1 cellular context compared by ENCODE assay signal in the genomic region with DNA sequence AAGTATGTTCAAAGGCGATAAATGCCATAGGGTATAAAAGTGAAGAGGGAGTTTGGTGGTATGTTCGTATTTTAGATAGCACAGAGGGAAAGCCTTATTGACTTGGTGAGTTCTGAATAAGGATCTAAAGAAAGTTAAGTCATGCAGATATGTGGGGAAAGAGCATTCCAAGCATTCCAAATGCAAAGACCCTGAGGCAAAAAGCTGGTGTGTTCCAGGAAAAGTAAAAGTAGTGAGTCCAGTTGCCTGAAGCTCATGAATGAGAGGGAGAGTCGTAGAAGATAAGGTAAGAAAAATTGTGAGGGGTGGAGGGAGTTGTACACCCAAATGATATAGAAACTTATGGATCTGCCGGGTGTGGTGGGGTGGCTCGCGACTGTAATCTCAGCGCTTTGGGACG.
TF ChIP-seq lines count a peak whose summit lies in the region.

No MANE protein-coding gene starts in this region.

TF ChIP-seq in K562, 482 proteins besides CTCF, POLR2A, EP300 and RAD21 (continued from another document):
- TF ChIP-seq, protein P1, sequence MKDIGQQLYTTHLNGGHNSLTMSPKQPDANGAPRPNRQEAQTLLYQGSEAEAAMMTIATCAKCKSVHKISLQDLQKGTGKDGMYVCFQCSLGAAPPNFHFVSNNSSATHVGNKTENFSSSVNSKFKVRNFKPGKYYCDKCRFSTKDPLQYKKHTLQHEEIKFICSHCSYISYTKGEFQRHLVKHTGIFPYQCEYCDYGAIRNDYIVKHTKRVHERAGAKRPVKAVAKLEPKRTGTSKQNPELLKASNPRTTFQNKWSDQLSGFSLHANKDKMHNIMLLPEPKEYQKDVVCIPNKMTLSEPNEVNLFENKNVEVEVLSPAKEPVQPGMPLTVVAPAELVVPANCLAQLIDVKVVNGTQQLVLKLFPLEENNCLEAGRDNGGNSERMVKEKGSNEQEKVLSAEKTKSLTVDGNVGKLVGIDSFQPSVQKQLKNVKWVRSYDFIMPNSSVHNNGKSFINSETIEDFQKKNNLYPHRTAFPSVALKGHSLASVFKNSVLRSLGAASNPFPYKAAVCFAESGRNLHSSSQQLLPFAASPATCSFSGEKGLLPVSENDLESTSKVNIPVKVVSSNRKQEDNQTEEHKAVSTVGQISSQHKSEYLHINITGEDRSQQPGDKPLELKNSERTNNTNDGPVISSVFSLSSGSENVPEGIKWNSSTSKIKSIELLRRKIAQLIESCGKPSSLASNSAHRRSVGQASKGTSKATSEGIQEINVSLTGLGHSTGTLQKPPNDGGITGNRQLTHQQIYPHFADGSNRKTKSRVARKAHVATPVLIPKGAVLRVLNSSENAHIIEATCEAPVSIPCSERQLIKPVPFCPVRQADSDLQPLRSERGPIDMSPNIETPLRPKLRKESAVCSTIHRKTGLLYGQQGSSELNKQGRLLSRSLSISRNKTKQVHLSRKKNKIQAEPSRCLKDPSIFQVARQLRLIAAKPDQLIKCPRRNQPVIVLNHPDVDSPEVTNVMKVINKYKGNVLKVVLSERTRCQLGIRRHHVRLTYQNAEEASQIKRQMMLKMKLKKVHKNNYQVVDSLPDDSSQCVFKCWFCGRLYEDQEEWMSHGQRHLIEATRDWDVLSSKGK (CRISPR knock-in tag; IDR thresholded peaks at IDR 0.05) = no peak
- TF ChIP-seq, protein P2, sequence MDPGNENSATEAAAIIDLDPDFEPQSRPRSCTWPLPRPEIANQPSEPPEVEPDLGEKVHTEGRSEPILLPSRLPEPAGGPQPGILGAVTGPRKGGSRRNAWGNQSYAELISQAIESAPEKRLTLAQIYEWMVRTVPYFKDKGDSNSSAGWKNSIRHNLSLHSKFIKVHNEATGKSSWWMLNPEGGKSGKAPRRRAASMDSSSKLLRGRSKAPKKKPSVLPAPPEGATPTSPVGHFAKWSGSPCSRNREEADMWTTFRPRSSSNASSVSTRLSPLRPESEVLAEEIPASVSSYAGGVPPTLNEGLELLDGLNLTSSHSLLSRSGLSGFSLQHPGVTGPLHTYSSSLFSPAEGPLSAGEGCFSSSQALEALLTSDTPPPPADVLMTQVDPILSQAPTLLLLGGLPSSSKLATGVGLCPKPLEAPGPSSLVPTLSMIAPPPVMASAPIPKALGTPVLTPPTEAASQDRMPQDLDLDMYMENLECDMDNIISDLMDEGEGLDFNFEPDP (CRISPR knock-in tag; IDR thresholded peaks at IDR 0.05) = no peak
- no peak for TF ChIP-seq SRSF9 (IDR thresholded peaks at IDR 0.05; ENCODE audit: borderline replicate concordance, low read depth, low read length)
TF ChIP-seq in K562: peak in this region for 0.
